In genomic region chr21:30227128-30227527, GRCh38 we compare ENCODE assay signal across 1 cellular context.
TF ChIP-seq lines count a peak whose summit lies in the region.

No MANE protein-coding gene starts in this region.

TF ChIP-seq in A549, 52 proteins besides CTCF, POLR2A, EP300 and RAD21 (continued from another document):
- TF ChIP-seq MAZ (IDR thresholded peaks at IDR 0.05; ENCODE audit: borderline replicate concordance, low read depth, low read length) (no peak), EHMT2 (IDR thresholded peaks at IDR 0.05; ENCODE audit: low read depth) (no peak), FOXS1 (CRISPR knock-in tag; IDR thresholded peaks at IDR 0.05) (no peak), PBX3 (IDR thresholded peaks at IDR 0.05) (no peak)
